Comparison of ENCODE assay signal across 30 cellular contexts in the genomic region with DNA sequence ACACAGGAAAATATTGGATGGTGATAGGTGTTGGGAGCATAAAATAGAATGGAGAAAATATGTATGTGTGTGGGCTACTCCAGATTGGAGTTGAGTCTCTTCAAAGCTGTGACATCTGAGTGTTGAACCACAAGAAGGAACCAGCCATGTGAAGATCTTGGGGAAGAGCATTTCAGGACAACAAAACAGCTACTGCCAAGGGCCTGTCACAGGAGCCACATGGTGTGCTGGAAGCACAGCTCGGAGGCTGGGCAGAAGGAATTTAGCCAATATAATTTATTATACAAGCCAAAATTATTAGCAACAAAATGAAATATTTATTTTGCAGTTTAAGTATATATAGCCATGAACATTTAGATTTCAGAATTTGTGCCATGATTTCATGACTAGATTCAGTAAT.
"Had no signal": no experiment of that assay in that cellular context is flagged by ENCODE, and none has a peak within 500 bp of the region (broad histone marks: within the 10 kb centered on the region; RNA-seq: fewer than 3 reads in every experiment).

No MANE protein-coding gene starts in this region.

- H3K27me3 ChIP-seq: breast epithelium, dorsolateral prefrontal cortex, heart left ventricle, left lung, sigmoid colon, upper lobe of left lung, vagina had no signal

- H3K4me1 ChIP-seq: breast epithelium had no signal

- H3K4me3 Mint-ChIP-seq: activated CD4-positive, alpha-beta memory T cell treated with anti-CD3 and anti-CD28 coated beads, Interleukin-2, amount 10 ng/mL, durations not matched to agents 7 days and 5 days; activated CD4-positive, alpha-beta T cell treated with anti-CD3 and anti-CD28 coated beads, Interleukin-2, amount 10 ng/mL, durations not matched to agents 24 days and 14 days; activated T-cell treated with anti-CD3 and anti-CD28 coated beads, Interleukin-2, amount 50 U/mL, for 24 hours; central memory CD8-positive, alpha-beta T cell; nephron; stimulated activated memory B cell treated with anti-CD40 and anti-IgM and Interleukin-4, amounts not matched to agents 10 μg/mL and 1 μg/mL and 100 μg/mL, for 72 hours; stimulated activated naive CD8-positive, alpha-beta T cell treated with anti-CD3 and anti-CD28 coated beads, Interleukin-15, amount 100 ng/mL, for 72 hours; T-helper 1 cell treated with Interleukin-12 subunit alpha and Interleukin-12 subunit beta and Interleukin-4 antibody, amounts not matched to agents 30 μg/mL and 1 μg/mL, for 36 hours had no signal

- H3K27ac Mint-ChIP-seq: activated CD4-positive, alpha-beta memory T cell treated with anti-CD3 and anti-CD28 coated beads, Interleukin-2, amount 10 ng/mL, durations not matched to agents 7 days and 5 days; activated CD4-positive, alpha-beta T cell treated with anti-CD3 and anti-CD28 coated beads, Interleukin-2, amount 10 ng/mL, durations not matched to agents 24 days and 14 days; activated T-cell treated with anti-CD3 and anti-CD28 coated beads, Interleukin-2, amount 50 U/mL, for 24 hours; stimulated activated memory B cell treated with anti-CD40 and anti-IgM and Interleukin-4, amounts not matched to agents 10 μg/mL and 1 μg/mL and 100 μg/mL, for 72 hours; stimulated activated naive CD8-positive, alpha-beta T cell treated with anti-CD3 and anti-CD28 coated beads, Interleukin-15, amount 100 ng/mL, for 72 hours; T-helper 1 cell treated with Interleukin-12 subunit alpha and Interleukin-12 subunit beta and Interleukin-4 antibody, amounts not matched to agents 30 μg/mL and 1 μg/mL, for 36 hours had no signal

- H3K27me3 Mint-ChIP-seq: activated CD4-positive, alpha-beta memory T cell treated with anti-CD3 and anti-CD28 coated beads, Interleukin-2, amount 10 ng/mL, durations not matched to agents 7 days and 5 days; activated CD4-positive, alpha-beta T cell treated with anti-CD3 and anti-CD28 coated beads, Interleukin-2, amount 10 ng/mL, durations not matched to agents 24 days and 14 days; activated T-cell treated with anti-CD3 and anti-CD28 coated beads, Interleukin-2, amount 50 U/mL, for 24 hours; central memory CD8-positive, alpha-beta T cell; stimulated activated memory B cell treated with anti-CD40 and anti-IgM and Interleukin-4, amounts not matched to agents 10 μg/mL and 1 μg/mL and 100 μg/mL, for 72 hours; stimulated activated naive CD8-positive, alpha-beta T cell treated with anti-CD3 and anti-CD28 coated beads, Interleukin-15, amount 100 ng/mL, for 72 hours had no signal

- H3K4me3 ChIP-seq: breast epithelium, coronary artery, dorsolateral prefrontal cortex, heart left ventricle, left lung, mucosa of descending colon, sigmoid colon, upper lobe of left lung, vagina had no signal

- ATAC-seq: activated CD4-positive, CD25-positive, alpha-beta regulatory T cell treated with anti-CD3 and anti-CD28 coated beads, Interleukin-2, amount 50 U/mL, for 24 hours; left lung; mucosa of descending colon; stimulated activated memory B cell treated with anti-CD40 and anti-IgM and Interleukin-4, amounts not matched to agents 10 μg/mL and 1 μg/mL and 100 μg/mL, for 72 hours; stimulated activated naive CD8-positive, alpha-beta T cell treated with anti-CD3 and anti-CD28 coated beads, Interleukin-15, amount 100 ng/mL, for 72 hours had no signal

- H3K9me3 Mint-ChIP-seq: activated CD4-positive, alpha-beta memory T cell treated with anti-CD3 and anti-CD28 coated beads, Interleukin-2, amount 10 ng/mL, durations not matched to agents 7 days and 5 days; central memory CD8-positive, alpha-beta T cell; stimulated activated naive CD8-positive, alpha-beta T cell treated with anti-CD3 and anti-CD28 coated beads, Interleukin-15, amount 100 ng/mL, for 72 hours; T-helper 1 cell treated with Interleukin-12 subunit alpha and Interleukin-12 subunit beta and Interleukin-4 antibody, amounts not matched to agents 30 μg/mL and 1 μg/mL, for 36 hours had no signal

- DNase-seq: activated CD4-positive, alpha-beta memory T cell treated with anti-CD3 and anti-CD28 coated beads, Interleukin-2, amount 10 ng/mL, durations not matched to agents 7 days and 5 days; activated CD4-positive, alpha-beta T cell treated with anti-CD3 and anti-CD28 coated beads, Interleukin-2, amount 10 ng/mL, durations not matched to agents 24 days and 14 days; activated CD8-positive, alpha-beta memory T cell treated with anti-CD3 and anti-CD28 coated beads, Interleukin-2, amount 50 U/mL, for 48 hours; activated gamma-delta T cell treated with Interleukin-2 at 50 U/mL for 16 hours; activated naive CD4-positive, alpha-beta T cell treated with anti-CD3 and anti-CD28 coated beads, Interleukin-2, amount 50 U/mL, for 16 hours; activated T-cell treated with anti-CD3 and anti-CD28 coated beads, Interleukin-2, amount 50 U/mL, for 24 hours; amygdala; dorsolateral prefrontal cortex; effector memory CD4-positive, alpha-beta T cell; erythroblast; kidney glomerular epithelial cell; left lung; sigmoid colon; small intestine; stimulated activated CD4-positive, alpha-beta T cell treated with anti-CD3 and anti-CD28 coated beads, Interleukin-4, amount 100 ng/mL, for 4 hours; stimulated activated CD8-positive, alpha-beta memory T cell treated with anti-CD3 and anti-CD28 coated beads, Interleukin-4, amount 100 ng/mL, for 48 hours; stimulated activated naive CD8-positive, alpha-beta T cell treated with anti-CD3 and anti-CD28 coated beads, Interleukin-15, amount 100 ng/mL, for 72 hours; T-helper 9 cell; upper lobe of left lung had no signal

- H3K36me3 ChIP-seq: breast epithelium had no signal

- H3K27ac ChIP-seq: breast epithelium, coronary artery, dorsolateral prefrontal cortex, heart left ventricle, left lung, upper lobe of left lung, vagina, VCaP had no signal

- H3K9me3 ChIP-seq: breast epithelium, heart left ventricle, left lung, mucosa of descending colon, sigmoid colon, upper lobe of left lung, vagina had no signal
